Comparison of ENCODE assay signal across 10 cellular contexts in genomic region chr11:61023086-61024035, GRCh38. TPM values are rescaled to one million over a fixed set of nuclear protein-coding genes. Genes with fewer than 3 reads are reported as not detected.
DNase-seq lines count a peak whose midpoint lies in the region; ATAC-seq, FAIRE-seq and TF ChIP-seq lines count a peak whose summit lies in the region.
"Had no signal": no experiment of that assay in that cellular context is flagged by ENCODE, and none has a peak within 500 bp of the region (broad histone marks: within the 10 kb centered on the region; RNA-seq: fewer than 3 reads in every experiment).

No MANE protein-coding gene starts in this region.

- peak; percentile 37 for ATAC-seq in activated T-helper 17 cell treated with anti-CD3 and anti-CD28 coated beads, Interleukin-2, amount 50 U/mL, for 72 hours (replicated peaks)
- ATAC-seq in GM18517 (IDR thresholded peaks at IDR 0.05; ENCODE audit: unreplicated experiment) (no peak), HG03432 (IDR thresholded peaks at IDR 0.05; ENCODE audit: unreplicated experiment) (no peak)

- no peaks in the 10 kb centered on the region for H3K9me3 Mint-ChIP-seq in activated T-helper 17 cell treated with anti-CD3 and anti-CD28 coated beads, Interleukin-2, amount 50 U/mL, for 72 hours

- in situ Hi-C loops in G401 (cut with HindIII; ENCODE audit: low sequenced_read_pairs), result no loop called here

- H3K27me3 Mint-ChIP-seq in activated T-helper 17 cell treated with anti-CD3 and anti-CD28 coated beads, Interleukin-2, amount 50 U/mL, for 72 hours, result no peaks in the 10 kb centered on the region

- no peak for FAIRE-seq in H54 (lab: Jason Lieb, UNC)

- H3K36me3 Mint-ChIP-seq in activated T-helper 17 cell treated with anti-CD3 and anti-CD28 coated beads, Interleukin-2, amount 50 U/mL, for 72 hours (ENCODE audit: low read depth), result peaks cover 100% of the 10 kb centered on the region

- DNase-seq in G401 (ENCODE audit: low spot score) (peak; percentile 49), T-helper 1 cell (peak in 4 of 5 donors; percentile 41 to 59 (median 54)), NCI-H446 (lab: John Stamatoyannopoulos, UW) (no peak), H54 (ENCODE audit: insufficient read length, low spot score) (no peak)
- DNase-seq in stimulated activated CD4-positive, alpha-beta T cell treated with anti-CD3 and anti-CD28 coated beads, Interleukin-12 subunit alpha, Interleukin-12 subunit beta, amount 100 ng/mL, for 4 hours, result peak; percentile 65
- DNase-seq: T1000 had no signal

- H3K27ac Mint-ChIP-seq in activated T-helper 17 cell treated with anti-CD3 and anti-CD28 coated beads, Interleukin-2, amount 50 U/mL, for 72 hours, result peak overlapping the region; percentile 97
- H3K27ac Mint-ChIP-seq: dendritic cell treated with granulocyte-macrophage colony-stimulating factor and Interleukin-4, amounts not matched to agents 40 ng/mL and 50 ng/mL, for 4 days had no signal

- peak overlapping the region; percentile 88 for H3K4me3 Mint-ChIP-seq in activated T-helper 17 cell treated with anti-CD3 and anti-CD28 coated beads, Interleukin-2, amount 50 U/mL, for 72 hours
- H3K4me3 Mint-ChIP-seq: dendritic cell treated with granulocyte-macrophage colony-stimulating factor and Interleukin-4, amounts not matched to agents 40 ng/mL and 50 ng/mL, for 4 days had no signal

- TF ChIP-seq POLR2A in H54 (IDR thresholded peaks at IDR 0.05; ENCODE audit: low read depth, low read length), result no peak

- peaks cover 49% of the 10 kb centered on the region for H3K4me1 Mint-ChIP-seq in activated T-helper 17 cell treated with anti-CD3 and anti-CD28 coated beads, Interleukin-2, amount 50 U/mL, for 72 hours

RNA-seq across cellular contexts. Expression of gene CD6, which starts 51.9 kb away (rescaled TPM):
- total RNA-seq in G401 (2014; rRNA removed; shearing (Covaris generic)), result not detected in 2 replicates
- total RNA-seq in activated T-helper 17 cell treated with anti-CD3 and anti-CD28 coated beads, Interleukin-2, amount 50 U/mL, for 72 hours, result 100 to 1,000 TPM; 254 to 438 TPM

Comparison
In these comparisons a context has a peak if more than half of its experiments do, and no peak if none do; other contexts are left out.
1. DNase-seq: peak in G401 (single experiment), T-helper 1 cell (4 of 5) and stimulated activated CD4-positive, alpha-beta T cell treated with anti-CD3 and anti-CD28 coated beads, Interleukin-12 subunit alpha, Interleukin-12 subunit beta, amount 100 ng/mL, for 4 hours (single experiment); none in NCI-H446 (0 of 2) and H54 (single experiment).
2. RNA of gene CD6, which starts 51.9 kb away (total RNA-seq): 254 to 438 TPM in activated T-helper 17 cell treated with anti-CD3 and anti-CD28 coated beads, Interleukin-2, amount 50 U/mL, for 72 hours; not detected in G401; every median in the first group is over 100 times any median in the second.